ENCODE assay signal across 17 cellular contexts in genomic region chr3:129491794-129492193, GRCh38. TPM values are rescaled to one million over a fixed set of nuclear protein-coding genes. Genes with fewer than 3 reads are reported as not detected.
"Had no signal": no experiment of that assay in that cellular context is flagged by ENCODE, and none has a peak within 500 bp of the region (broad histone marks: within the 10 kb centered on the region; RNA-seq: fewer than 3 reads in every experiment).

No MANE protein-coding gene starts in this region.

- DNase-seq: activated CD4-positive, alpha-beta memory T cell treated with anti-CD3 and anti-CD28 coated beads, Interleukin-2, amount 10 ng/mL, durations not matched to agents 7 days and 5 days; activated CD4-positive, CD25-positive, alpha-beta regulatory T cell treated with anti-CD3 and anti-CD28 coated beads, Interleukin-2, amount 50 U/mL, for 72 hours; activated CD8-positive, alpha-beta memory T cell treated with anti-CD3 and anti-CD28 coated beads, Interleukin-2, amount 50 U/mL, for 4 hours; activated gamma-delta T cell treated with Interleukin-2 at 50 U/mL for 16 hours; activated naive CD8-positive, alpha-beta T cell treated with anti-CD3 and anti-CD28 coated beads, Interleukin-2, amount 10 ng/mL, durations not matched to agents 7 days and 5 days; activated T-cell treated with anti-CD3 and anti-CD28 coated beads, Interleukin-2, amount 50 U/mL, for 72 hours; anterior cingulate cortex; right cardiac atrium; stimulated activated naive B cell treated with anti-CD40 and anti-IgM and Interleukin-4, amounts not matched to agents 10 μg/mL and 1 μg/mL and 100 μg/mL, for 72 hours had no signal

- H3K4me3 ChIP-seq: gastroesophageal sphincter, smooth muscle cell had no signal

- H3K27ac ChIP-seq: neutrophil had no signal

- ATAC-seq: activated T-cell treated with anti-CD3 and anti-CD28 coated beads, Interleukin-2, amount 50 U/mL, for 72 hours; gastroesophageal sphincter; right cardiac atrium; stimulated activated naive B cell treated with anti-CD40 and anti-IgM and Interleukin-4, amounts not matched to agents 10 μg/mL and 1 μg/mL and 100 μg/mL, for 72 hours had no signal

- FAIRE-seq: colon had no signal

- H3K4me2 ChIP-seq: smooth muscle cell had no signal

- H3K9me3 ChIP-seq: gastroesophageal sphincter, neutrophil had no signal

- H3K27me3 ChIP-seq: gastroesophageal sphincter, neutrophil had no signal

RNA-seq across cellular contexts. Expression of gene RHO, which starts 36.6 kb away (rescaled TPM):
- total RNA-seq: activated CD4-positive, alpha-beta memory T cell treated with anti-CD3 and anti-CD28 coated beads, Interleukin-2, amount 10 ng/mL, durations not matched to agents 7 days and 5 days; activated naive CD8-positive, alpha-beta T cell treated with anti-CD3 and anti-CD28 coated beads, Interleukin-2, amount 10 ng/mL, durations not matched to agents 7 days and 5 days; activated T-cell treated with anti-CD3 and anti-CD28 coated beads, Interleukin-2, amount 50 U/mL, for 72 hours; bronchial epithelial cell; fibroblast of lung; gastroesophageal sphincter; lower leg skin; right cardiac atrium had no signal
- polyA plus RNA-seq: fibroblast of lung, right cardiac atrium, smooth muscle cell had no signal

RNA-seq across cellular contexts. Expression of gene H1-8, which starts 51.2 kb away (rescaled TPM):
- total RNA-seq: activated CD4-positive, alpha-beta memory T cell treated with anti-CD3 and anti-CD28 coated beads, Interleukin-2, amount 10 ng/mL, durations not matched to agents 7 days and 5 days; activated naive CD8-positive, alpha-beta T cell treated with anti-CD3 and anti-CD28 coated beads, Interleukin-2, amount 10 ng/mL, durations not matched to agents 7 days and 5 days; activated T-cell treated with anti-CD3 and anti-CD28 coated beads, Interleukin-2, amount 50 U/mL, for 72 hours; bronchial epithelial cell; fibroblast of lung; gastroesophageal sphincter; lower leg skin; progenitor cell of endocrine pancreas; right cardiac atrium; smooth muscle cell had no signal
- polyA plus RNA-seq: fibroblast of lung, right cardiac atrium, smooth muscle cell had no signal
